In genomic region chr2:51013870-51014526, GRCh38 we compare ENCODE assay signal across 17 cellular contexts. TPM values are rescaled to one million over a fixed set of nuclear protein-coding genes. Genes with fewer than 3 reads are reported as not detected.
A peak's percentile ranks its signal among the peaks of the same experiment; 100 is the strongest.
DNase-seq lines count a peak whose midpoint lies in the region; ATAC-seq and TF ChIP-seq lines count a peak whose summit lies in the region.
"Had no signal": no experiment of that assay in that cellular context is flagged by ENCODE, and none has a peak within 500 bp of the region (broad histone marks: within the 10 kb centered on the region; RNA-seq: fewer than 3 reads in every experiment).

No MANE protein-coding gene starts in this region.

- DNase-seq in DMS79 treated with DMSO at 0.1 percent for 48 hours (lab: John Stamatoyannopoulos, UW), result peak; percentile 76
- no peak for DNase-seq in DMS79 (lab: John Stamatoyannopoulos, UW)
- DNase-seq in NCI-H345 (lab: John Stamatoyannopoulos, UW), result peak; percentile 25
- DNase-seq in WTC11 (ENCODE audit: low spot score), result no peak
- no peak for DNase-seq in neural crest cell (ENCODE audit: low read depth, low spot score)
- no peak for DNase-seq in Ammon's horn (ENCODE audit: low spot score)
- DNase-seq in GOT3 (lab: John Stamatoyannopoulos, UW), result no peak
- DNase-seq: activated CD4-positive, alpha-beta T cell treated with anti-CD3 and anti-CD28 coated beads for 36 hours; activated naive CD4-positive, alpha-beta T cell treated with anti-CD3 and anti-CD28 coated beads, Interleukin-2, amount 50 U/mL, for 16 hours; DND-41; stimulated activated CD4-positive, alpha-beta T cell treated with anti-CD3 and anti-CD28 coated beads, Interleukin-15, amount 100 ng/mL, for 24 hours; stimulated activated naive CD8-positive, alpha-beta T cell treated with anti-CD3 and anti-CD28 coated beads, Interleukin-15, Interleukin-2, amounts not matched to agents 100 U/mL and 50 U/mL, for 24 hours; T-helper 9 cell had no signal

- H3K27ac Mint-ChIP-seq in WTC11, result peak overlapping the region; percentile 95
- peak overlapping the region; percentile 37 for H3K27ac Mint-ChIP-seq in neural crest cell (ENCODE audit: unreplicated experiment)
- H3K27ac Mint-ChIP-seq: activated CD4-positive, alpha-beta T cell treated with anti-CD3 and anti-CD28 coated beads for 36 hours; memory B cell had no signal

- H3K27me3 Mint-ChIP-seq in WTC11 (ENCODE audit: low read depth), result no peaks in the 10 kb centered on the region; the same call in 1 of the 2 replicates
- H3K27me3 Mint-ChIP-seq in neural crest cell (ENCODE audit: low read depth), result no peaks in the 10 kb centered on the region
- H3K27me3 Mint-ChIP-seq: activated CD4-positive, alpha-beta T cell treated with anti-CD3 and anti-CD28 coated beads for 36 hours; memory B cell had no signal

- peaks cover 12% of the 10 kb centered on the region for H3K9me3 Mint-ChIP-seq in WTC11
- H3K9me3 Mint-ChIP-seq in neural crest cell, result peaks cover 8% of the 10 kb centered on the region

- H3K36me3 Mint-ChIP-seq in WTC11, result peaks cover 12% of the 10 kb centered on the region
- H3K36me3 Mint-ChIP-seq in neural crest cell (ENCODE audit: low read depth), result peaks cover 3% of the 10 kb centered on the region
- H3K36me3 Mint-ChIP-seq: memory B cell had no signal

- no peak for ATAC-seq in WTC11
- no peak for ATAC-seq in HG02981 (IDR thresholded peaks at IDR 0.05; ENCODE audit: unreplicated experiment)
- ATAC-seq: activated CD4-positive, alpha-beta T cell treated with anti-CD3 and anti-CD28 coated beads for 36 hours; stimulated activated naive CD8-positive, alpha-beta T cell treated with anti-CD3 and anti-CD28 coated beads, Interleukin-15, Interleukin-2, amounts not matched to agents 100 U/mL and 50 U/mL, for 24 hours had no signal

- peaks cover 65% of the 10 kb centered on the region for H3K4me1 Mint-ChIP-seq in WTC11
- H3K4me1 Mint-ChIP-seq in neural crest cell, result peaks cover 39% of the 10 kb centered on the region
- H3K4me1 Mint-ChIP-seq: activated CD4-positive, alpha-beta T cell treated with anti-CD3 and anti-CD28 coated beads for 36 hours; memory B cell had no signal

- TF ChIP-seq CTCF in WTC11 (IDR thresholded peaks at IDR 0.05), result no peak
- TF ChIP-seq CTCF in neural crest cell (conservative IDR thresholded peaks at IDR 0.05), result no peak

- H3K4me3 Mint-ChIP-seq in WTC11 (no peak overlapping the region), neural crest cell (no peak overlapping the region)
- H3K4me3 Mint-ChIP-seq: activated CD4-positive, alpha-beta T cell treated with anti-CD3 and anti-CD28 coated beads for 36 hours; memory B cell had no signal

- POLR2A ChIA-PET in WTC11 (lab: Charles Lee), result interaction anchor here (1.4 kb wide), 1 partner anchor 18 kb away, joined by 5 read pairs; the partner anchor contains the start of gene NRXN1

- CTCF ChIA-PET in WTC11 (lab: Charles Lee), result interaction anchor here (0.8 to 1.1 kb wide), 2 partner anchors 9 to 18 kb away, joined by 3 to 4 read pairs; partner anchors contain the start of gene NRXN1

TF ChIP-seq in WTC11, 78 proteins besides CTCF, POLR2A, EP300 and RAD21:
- no peak for TF ChIP-seq NR1H2 (CRISPR knock-in tag; IDR thresholded peaks at IDR 0.05)
- TF ChIP-seq SP1 (CRISPR knock-in tag; conservative IDR thresholded peaks at IDR 0.05), result no peak
- no peak for TF ChIP-seq ZNF512 (CRISPR knock-in tag; IDR thresholded peaks at IDR 0.05; ENCODE audit: borderline replicate concordance)
- TF ChIP-seq ZNF121 (CRISPR knock-in tag; IDR thresholded peaks at IDR 0.05), result no peak
- TF ChIP-seq ZNF425 (CRISPR knock-in tag; conservative IDR thresholded peaks at IDR 0.05), result no peak
- TF ChIP-seq TP53 (CRISPR knock-in tag; IDR thresholded peaks at IDR 0.05), result no peak
- TF ChIP-seq ZSCAN18 (CRISPR knock-in tag; IDR thresholded peaks at IDR 0.05), result no peak
- TF ChIP-seq OVOL2 (CRISPR knock-in tag; IDR thresholded peaks at IDR 0.05; ENCODE audit: borderline replicate concordance), result no peak
- no peak for TF ChIP-seq JUN (CRISPR knock-in tag; IDR thresholded peaks at IDR 0.05)
- no peak for TF ChIP-seq AR (CRISPR knock-in tag; IDR thresholded peaks at IDR 0.05)
- no peak for TF ChIP-seq HMGXB4 (CRISPR knock-in tag; IDR thresholded peaks at IDR 0.05)

RNA-seq across cellular contexts. Expression of gene NRXN1, which starts 17.9 kb away (rescaled TPM):
- total RNA-seq in WTC11 (2021) (17.9 to 19.5 TPM (median 19.3 TPM) in 3 replicates), neural crest cell (4.8 and 5.7 TPM in 2 replicates)
- total RNA-seq: A172, dermis microvascular lymphatic vessel endothelial cell had no signal

Comparison
In these comparisons a context has a peak if more than half of its experiments do, and no peak if none do; other contexts are left out.
1. DNase-seq: peak in DMS79 treated with DMSO at 0.1 percent for 48 hours (single experiment) and NCI-H345 (single experiment); none in DMS79 (single experiment), WTC11 (single experiment), neural crest cell (single experiment), Ammon's horn (single experiment) and GOT3 (single experiment).